ENCODE assay signal across 23 cellular contexts in the genomic region with DNA sequence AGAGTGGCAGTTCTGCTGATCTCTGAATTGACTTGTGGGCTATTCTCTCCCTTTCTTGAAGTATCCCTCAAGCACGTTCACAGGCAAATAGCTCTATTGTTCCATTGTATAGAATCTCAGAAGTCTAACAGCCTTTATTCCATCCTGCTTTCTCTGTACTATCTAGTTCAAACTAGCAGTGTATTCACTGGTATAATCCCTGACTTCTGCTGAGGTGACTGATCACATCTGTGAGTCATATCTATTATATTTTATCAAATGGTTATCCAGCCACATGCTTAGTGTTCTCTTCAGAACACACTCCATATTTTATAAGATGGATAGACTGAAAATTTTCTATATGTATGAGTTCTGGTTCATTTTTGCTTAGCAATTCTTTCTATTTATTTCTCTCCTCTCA.
"Had no signal": no experiment of that assay in that cellular context is flagged by ENCODE, and none has a peak within 500 bp of the region (broad histone marks: within the 10 kb centered on the region; RNA-seq: fewer than 3 reads in every experiment).

No MANE protein-coding gene starts in this region.

- H3K4me3 Mint-ChIP-seq: activated CD8-positive, alpha-beta T cell treated with anti-CD3 and anti-CD28 coated beads for 36 hours; activated naive CD8-positive, alpha-beta T cell treated with anti-CD3 and anti-CD28 coated beads, Interleukin-2, amount 10 ng/mL, durations not matched to agents 7 days and 5 days; activated T-cell treated with anti-CD3 and anti-CD28 coated beads, Interleukin-2, amount 50 U/mL, for 72 hours; central memory CD8-positive, alpha-beta T cell; T-helper 1 cell treated with Interleukin-12 subunit alpha and Interleukin-12 subunit beta and Interleukin-4 antibody, amounts not matched to agents 30 μg/mL and 1 μg/mL, for 36 hours had no signal

- H3K4me1 Mint-ChIP-seq: activated naive CD8-positive, alpha-beta T cell treated with anti-CD3 and anti-CD28 coated beads, Interleukin-2, amount 10 ng/mL, durations not matched to agents 7 days and 5 days; central memory CD8-positive, alpha-beta T cell had no signal

- ATAC-seq: activated CD4-positive, CD25-positive, alpha-beta regulatory T cell treated with anti-CD3 and anti-CD28 coated beads, Interleukin-2, amount 50 U/mL, for 24 hours; activated CD8-positive, alpha-beta T cell treated with anti-CD3 and anti-CD28 coated beads for 36 hours; activated T-cell treated with anti-CD3 and anti-CD28 coated beads, Interleukin-2, amount 50 U/mL, for 72 hours; body of pancreas; Panc1 had no signal

- DNase-seq: activated CD4-positive, alpha-beta T cell treated with anti-CD3 and anti-CD28 coated beads for 4 hours; activated CD8-positive, alpha-beta memory T cell treated with anti-CD3 and anti-CD28 coated beads, Interleukin-2, amount 50 U/mL, for 4 hours; activated CD8-positive, alpha-beta T cell treated with anti-CD3 and anti-CD28 coated beads for 36 hours; activated naive CD4-positive, alpha-beta T cell treated with anti-CD3 and anti-CD28 coated beads, Interleukin-2, amount 50 U/mL, for 16 hours; activated naive CD8-positive, alpha-beta T cell treated with anti-CD3 and anti-CD28 coated beads, Interleukin-2, amount 10 ng/mL, durations not matched to agents 7 days and 5 days; activated T-cell treated with anti-CD3 and anti-CD28 coated beads, Interleukin-2, amount 50 U/mL, for 72 hours; adrenal gland; body of pancreas; KG1; NCI-H146; NCI-H187 treated with DMSO at 0.1 percent for 48 hours; NCI-H2081 treated with DMSO at 0.1 percent for 48 hours; NCI-H2171 treated with DMSO at 0.1 percent for 48 hours; NCI-H226; NCI-H526; NCI-H774; OCI-M1; SHP77 treated with DMSO at 0.1 percent for 48 hours had no signal

- H3K4me1 ChIP-seq: adrenal gland, ascending aorta, body of pancreas had no signal

- H3K27ac Mint-ChIP-seq: activated CD8-positive, alpha-beta T cell treated with anti-CD3 and anti-CD28 coated beads for 36 hours; activated naive CD8-positive, alpha-beta T cell treated with anti-CD3 and anti-CD28 coated beads, Interleukin-2, amount 10 ng/mL, durations not matched to agents 7 days and 5 days; activated T-cell treated with anti-CD3 and anti-CD28 coated beads, Interleukin-2, amount 50 U/mL, for 72 hours; T-helper 1 cell treated with Interleukin-12 subunit alpha and Interleukin-12 subunit beta and Interleukin-4 antibody, amounts not matched to agents 30 μg/mL and 1 μg/mL, for 36 hours had no signal

- H3K27me3 ChIP-seq: adrenal gland, ascending aorta, body of pancreas had no signal

- H3K27ac ChIP-seq: adrenal gland, ascending aorta, body of pancreas had no signal

- H3K27me3 Mint-ChIP-seq: activated CD8-positive, alpha-beta T cell treated with anti-CD3 and anti-CD28 coated beads for 36 hours; activated naive CD8-positive, alpha-beta T cell treated with anti-CD3 and anti-CD28 coated beads, Interleukin-2, amount 10 ng/mL, durations not matched to agents 7 days and 5 days; central memory CD8-positive, alpha-beta T cell had no signal

- H3K36me3 Mint-ChIP-seq: activated naive CD8-positive, alpha-beta T cell treated with anti-CD3 and anti-CD28 coated beads, Interleukin-2, amount 10 ng/mL, durations not matched to agents 7 days and 5 days had no signal

- H3K36me3 ChIP-seq: adrenal gland, ascending aorta had no signal

- H3K9me3 ChIP-seq: adrenal gland, ascending aorta had no signal

- H3K4me3 ChIP-seq: adrenal gland, ascending aorta, body of pancreas had no signal
